11 cellular contexts compared by ENCODE assay signal in the genomic region with DNA sequence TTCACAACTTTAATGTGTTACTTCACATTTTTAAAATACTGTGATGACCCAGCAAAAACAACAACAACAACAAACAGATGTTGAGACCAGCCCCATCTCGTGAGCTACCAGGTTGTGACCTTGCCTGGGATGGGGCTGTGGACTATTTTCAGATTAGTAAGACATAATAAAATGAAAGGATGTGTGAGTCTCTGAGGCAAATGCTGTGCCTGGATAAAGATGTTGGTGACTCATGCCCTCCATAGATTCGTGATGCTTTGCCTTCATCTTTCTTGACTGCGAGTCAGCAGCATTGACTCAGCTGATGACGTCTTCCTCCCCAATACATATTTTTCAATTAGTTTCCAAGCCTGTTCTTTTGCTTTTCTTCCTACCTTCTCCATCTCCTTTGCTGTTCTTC.
DNase-seq lines count a peak whose midpoint lies in the region; ATAC-seq and TF ChIP-seq lines count a peak whose summit lies in the region.
"Had no signal": no experiment of that assay in that cellular context is flagged by ENCODE, and none has a peak within 500 bp of the region (broad histone marks: within the 10 kb centered on the region; RNA-seq: fewer than 3 reads in every experiment).

No MANE protein-coding gene starts in this region.

- no peaks in the 10 kb centered on the region for H3K4me1 ChIP-seq in upper lobe of left lung
- no peaks in the 10 kb centered on the region for H3K4me1 ChIP-seq in MM.1S (ENCODE audit: low read length)

- ATAC-seq in activated naive CD4-positive, alpha-beta T cell treated with anti-CD3 and anti-CD28 coated beads, Interleukin-2, amount 50 U/mL, for 72 hours: peak; percentile 100
- ATAC-seq in GM19395 (IDR thresholded peaks at IDR 0.05; ENCODE audit: unreplicated experiment) (no peak), upper lobe of left lung (ENCODE audit: low FRiP score in 2 of 2) (no peak), left cardiac atrium (no peak)

- no peak overlapping the region for H3K27ac ChIP-seq in upper lobe of left lung
- no peak overlapping the region for H3K27ac ChIP-seq in MM.1S (ENCODE audit: low read length)

- no peaks in the 10 kb centered on the region for H3K36me3 ChIP-seq in upper lobe of left lung
- H3K36me3 ChIP-seq in MM.1S (replicated peaks; ENCODE audit: insufficient read depth, low read length): no peaks in the 10 kb centered on the region

- TF ChIP-seq CTCF in upper lobe of left lung (IDR thresholded peaks at IDR 0.05) (no peak), MM.1S (IDR thresholded peaks at IDR 0.05; ENCODE audit: low read length) (no peak)

- no peaks in the 10 kb centered on the region for H4K20me1 ChIP-seq in MM.1S (ENCODE audit: insufficient read depth, low read length)

- H3K9me3 ChIP-seq in upper lobe of left lung (no peaks in the 10 kb centered on the region), MM.1S (replicated peaks; ENCODE audit: insufficient read depth, low read length) (no peaks in the 10 kb centered on the region)

- no peak for TF ChIP-seq EP300 in upper lobe of left lung (IDR thresholded peaks at IDR 0.05)

- DNase-seq in AG08396 (ENCODE audit: low spot score): peak; percentile 76
- peak; percentile 64 for DNase-seq in HS-27A (ENCODE audit: low read depth)
- peak in 1 of 2 donors; percentile 26 for DNase-seq in activated naive CD4-positive, alpha-beta T cell treated with anti-CD3 and anti-CD28 coated beads, Interleukin-2, amount 50 U/mL, for 72 hours (ENCODE audit: low spot score in 2 of 2)
- peak; percentile 84 for DNase-seq in kidney tubule cell (ENCODE audit: low spot score)
- DNase-seq in upper lobe of left lung: no peak
- DNase-seq in left cardiac atrium: no peak
- no peak for DNase-seq in MM.1S
- DNase-seq: mesendoderm, NCI-H1105 treated with DMSO at 0.1 percent for 48 hours had no signal

- no peaks in the 10 kb centered on the region for H3K27me3 ChIP-seq in upper lobe of left lung
- no peaks in the 10 kb centered on the region for H3K27me3 ChIP-seq in MM.1S (replicated peaks; ENCODE audit: insufficient read depth, low read length)

- H2AFZ ChIP-seq in MM.1S (ENCODE audit: low read length): no peak overlapping the region

- no peaks in the 10 kb centered on the region for H3F3A ChIP-seq in MM.1S (ENCODE audit: insufficient read depth, low read length)

- no peak overlapping the region for H3K9ac ChIP-seq in MM.1S (ENCODE audit: low read length)

- H3K9me2 ChIP-seq in MM.1S (replicated peaks; ENCODE audit: insufficient read depth, low read length): no peaks in the 10 kb centered on the region

- no peak for TF ChIP-seq POLR2A in upper lobe of left lung (IDR thresholded peaks at IDR 0.05)

- no peak overlapping the region for H3K4me3 ChIP-seq in upper lobe of left lung
- no peak overlapping the region for H3K4me3 ChIP-seq in MM.1S (ENCODE audit: low read length)

- H3K36me3 Mint-ChIP-seq in activated naive CD4-positive, alpha-beta T cell treated with anti-CD3 and anti-CD28 coated beads, Interleukin-2, amount 50 U/mL, for 72 hours: peaks cover 6 to 9% of the 10 kb centered on the region in 2 donors

- H3K27ac Mint-ChIP-seq in activated naive CD4-positive, alpha-beta T cell treated with anti-CD3 and anti-CD28 coated beads, Interleukin-2, amount 50 U/mL, for 72 hours: peak overlapping the region in 1 of 2 donors; percentile 67
- H3K27ac Mint-ChIP-seq: activated T-helper 2 cell treated with anti-CD3 and anti-CD28 coated beads, Interferon-gamma antibody, Interleukin-2, Interleukin-4, amounts not matched to agents 10 μg/mL and 5 μg/mL and 100 μg/mL, durations not matched to agents 14 hours and 24 hours and 36 hours had no signal

- WGBS in upper lobe of left lung, 2 donors: 83% methylated on average over 4 of the region's 4 CpGs

- no peaks in the 10 kb centered on the region for H3K79me2 ChIP-seq in MM.1S (ENCODE audit: low read length)

- H3K4me2 ChIP-seq in MM.1S (ENCODE audit: low read depth, low read length): no peak overlapping the region

- peaks cover 4 to 9% of the 10 kb centered on the region in 2 donors for H3K9me3 Mint-ChIP-seq in activated naive CD4-positive, alpha-beta T cell treated with anti-CD3 and anti-CD28 coated beads, Interleukin-2, amount 50 U/mL, for 72 hours

- intact Hi-C loops in left cardiac atrium (cut with DNase I): no loop called here

Comparison
In these comparisons a context has a peak if more than half of its experiments do, and no peak if none do; other contexts are left out.
1. DNase-seq: peak in AG08396 (single experiment), HS-27A (single experiment) and kidney tubule cell (single experiment); none in upper lobe of left lung (0 of 2), left cardiac atrium (single experiment) and MM.1S (single experiment).
2. ATAC-seq: peak in activated naive CD4-positive, alpha-beta T cell treated with anti-CD3 and anti-CD28 coated beads, Interleukin-2, amount 50 U/mL, for 72 hours (2 of 2); none in GM19395 (single experiment), upper lobe of left lung (0 of 2) and left cardiac atrium (0 of 2).